ENCODE assay signal across 8 cellular contexts in the genomic region with DNA sequence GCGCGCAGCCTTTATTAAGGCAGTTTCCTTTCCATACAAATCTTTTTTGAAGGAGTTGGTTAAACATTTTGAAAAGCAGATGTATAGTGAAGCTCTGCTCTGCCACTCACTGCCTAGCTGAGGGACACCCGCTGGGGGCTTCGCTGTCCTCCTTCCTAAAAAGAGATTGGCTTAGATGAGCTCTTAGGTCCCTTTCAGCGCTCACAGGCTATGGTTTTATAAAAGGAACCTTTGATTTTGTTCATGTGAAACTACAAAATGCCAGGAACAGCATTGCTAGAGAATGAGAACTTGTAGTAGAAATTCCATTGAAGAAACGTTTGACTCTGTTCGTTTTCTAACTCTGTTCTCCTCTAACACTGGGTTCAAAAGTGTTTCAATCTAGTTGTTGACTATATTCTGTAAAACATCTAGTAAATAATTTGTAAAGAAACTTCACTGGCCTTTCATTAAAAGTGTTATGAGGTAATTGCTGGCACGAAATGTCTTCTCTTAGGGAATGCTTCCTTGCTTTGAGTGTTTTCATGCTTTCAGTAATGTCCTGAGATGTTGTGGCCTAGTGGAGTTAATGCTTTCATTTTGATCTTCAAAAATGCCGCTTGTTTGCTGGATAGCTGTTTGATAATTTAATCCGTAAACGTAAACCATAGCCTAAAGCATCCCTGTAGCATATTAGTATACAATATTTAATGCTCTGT. TPM values are rescaled to one million over a fixed set of nuclear protein-coding genes. Genes with fewer than 3 reads are reported as not detected.
A peak's percentile ranks its signal among the peaks of the same experiment; 100 is the strongest.
DNase-seq lines count a peak whose midpoint lies in the region; ATAC-seq and TF ChIP-seq lines count a peak whose summit lies in the region.

No MANE protein-coding gene starts in this region.

- H3K4me3 Mint-ChIP-seq in chondrocyte (ENCODE audit: unreplicated experiment), result peak overlapping the region; percentile 91

- H3K4me3 ChIP-seq in mucosa of descending colon, result peak overlapping the region; percentile 88

- peaks cover 29% of the 10 kb centered on the region for H3K4me1 ChIP-seq in mucosa of descending colon (ENCODE audit: low read depth)

- H3K27ac Mint-ChIP-seq in chondrocyte (ENCODE audit: unreplicated experiment), result peak overlapping the region; percentile 97

- intact Hi-C loops in mucosa of descending colon (cut with DNase I, micrococcal nuclease), result no loop called here

- H3K36me3 ChIP-seq in KOPT-K1 (ENCODE audit: insufficient read depth, low read length) (no peaks in the 10 kb centered on the region), mucosa of descending colon (ENCODE audit: low read depth) (no peaks in the 10 kb centered on the region)

- DNase-seq in chondrocyte (ENCODE audit: low spot score), result no peak
- DNase-seq in mucosa of descending colon, result no peak
- DNase-seq in NCI-H526 treated with DMSO at 0.1 percent for 48 hours (lab: John Stamatoyannopoulos, UW), result no peak
- no peak for DNase-seq in activated effector memory CD4-positive, alpha-beta T cell treated with anti-CD3 and anti-CD28 coated beads, Interleukin-2, amount 50 U/mL, for 16 hours
- DNase-seq in stimulated activated CD4-positive, alpha-beta T cell treated with anti-CD3 and anti-CD28 coated beads, Interleukin-4, amount 100 ng/mL, for 1 hour, result no peak

- peaks cover 39% of the 10 kb centered on the region for H3K4me1 Mint-ChIP-seq in chondrocyte (ENCODE audit: low read depth)

- H3K36me3 Mint-ChIP-seq in chondrocyte (ENCODE audit: low read depth), result no peaks in the 10 kb centered on the region

- H3K27ac ChIP-seq in C4-2B (peak overlapping the region; percentile 94; the same call in 1 of the 2 replicates), KOPT-K1 (ENCODE audit: low read depth, low read length, poor library complexity, severe bottlenecking) (peak overlapping the region; percentile 78)

- H3K27me3 Mint-ChIP-seq in chondrocyte (ENCODE audit: low read depth), result no peaks in the 10 kb centered on the region

- TF ChIP-seq CTCF in C4-2B (conservative IDR thresholded peaks at IDR 0.05) (no peak), chondrocyte (IDR thresholded peaks at IDR 0.05) (peak; percentile 5), mucosa of descending colon (IDR thresholded peaks at IDR 0.05) (no peak)

- no peaks in the 10 kb centered on the region for H3K9me3 Mint-ChIP-seq in chondrocyte (ENCODE audit: low read depth)

- ATAC-seq in mucosa of descending colon (no peak), GM21576 (IDR thresholded peaks at IDR 0.05; ENCODE audit: unreplicated experiment) (no peak)

- H3K9me3 ChIP-seq in KOPT-K1 (ENCODE audit: insufficient read depth, low read length, poor library complexity, severe bottlenecking) (no peaks in the 10 kb centered on the region), mucosa of descending colon (no peaks in the 10 kb centered on the region)

RNA-seq across cellular contexts. Expression of gene MARK3, which starts 1.6 kb away (rescaled TPM):
- total RNA-seq in chondrocyte, result 65.1 to 73.7 TPM (median 70.8 TPM) in 3 replicates
- total RNA-seq in mucosa of descending colon, result 10 to 100 TPM; 60.8 to 85.7 (median 66.8) TPM

RNA-seq across cellular contexts. Expression of gene EIF5, which starts 52.7 kb away (rescaled TPM):
- total RNA-seq in chondrocyte, result 175 to 212 TPM (median 181 TPM) in 3 replicates
- total RNA-seq in mucosa of descending colon, result 100 to 1,000 TPM; 255 to 342 (median 314) TPM
